In genomic region chr12:67842124-67842523, GRCh38 we compare ENCODE assay signal across 24 cellular contexts.
"Had no signal": no experiment of that assay in that cellular context is flagged by ENCODE, and none has a peak within 500 bp of the region (broad histone marks: within the 10 kb centered on the region; RNA-seq: fewer than 3 reads in every experiment).

No MANE protein-coding gene starts in this region.

- H3K9me3 ChIP-seq: psoas muscle, thoracic aorta, thyroid gland, vagina had no signal

- H3K4me3 ChIP-seq: neural progenitor cell, ovary, psoas muscle, skin epidermis, stomach, thoracic aorta, thyroid gland, tibial nerve, upper lobe of left lung, vagina had no signal

- H3K4me1 ChIP-seq: neural progenitor cell, parathyroid adenoma, psoas muscle, stomach, thyroid gland, tibial nerve, upper lobe of left lung, vagina had no signal

- H3K36me3 ChIP-seq: neural progenitor cell, ovary, stomach, thoracic aorta, thyroid gland, tibial nerve, upper lobe of left lung, vagina had no signal

- H3K27ac ChIP-seq: neural progenitor cell, ovary, parathyroid adenoma, psoas muscle, skin epidermis, stomach, thoracic aorta, thyroid gland, tibial nerve, upper lobe of left lung, vagina had no signal

- ATAC-seq: natural killer cell; psoas muscle; right cardiac atrium; sciatic nerve; stimulated activated effector memory CD8-positive, alpha-beta T cell treated with anti-CD3 and anti-CD28 coated beads, Interleukin-12 subunit alpha, Interleukin-12 subunit beta, amount 100 ng/mL, for 72 hours; stimulated activated naive B cell treated with anti-CD40 and anti-IgM and Interleukin-4, amounts not matched to agents 10 μg/mL and 1 μg/mL and 100 μg/mL, for 72 hours had no signal

- H3K27me3 ChIP-seq: neural progenitor cell, ovary, stomach, thyroid gland, tibial nerve, upper lobe of left lung, vagina had no signal

- DNase-seq: natural killer cell; occipital lobe; ovary; posterior cingulate gyrus; psoas muscle; right cardiac atrium; stimulated activated CD4-positive, alpha-beta T cell treated with anti-CD3 and anti-CD28 coated beads, Interleukin-15, amount 100 ng/mL, for 24 hours; stimulated activated CD4-positive, alpha-beta T cell treated with anti-CD3 and anti-CD28 coated beads, Interleukin-2, amount 100 ng/mL, for 24 hours; stimulated activated CD4-positive, alpha-beta T cell treated with anti-CD3 and anti-CD28 coated beads, Interleukin-2, amount 100 ng/mL, for 48 hours; stimulated activated CD4-positive, alpha-beta T cell treated with anti-CD3 and anti-CD28 coated beads, Interleukin-4, amount 100 ng/mL, for 24 hours; stimulated activated naive B cell treated with anti-CD40 and anti-IgM and Interleukin-4, amounts not matched to agents 10 μg/mL and 1 μg/mL and 100 μg/mL, for 72 hours; stimulated activated naive CD4-positive, alpha-beta T cell treated with Interleukin-2 at 50 U/mL for 16 hours; stomach; thyroid gland; trophoblast cell; upper lobe of left lung had no signal
